ENCODE assay signal across 8 cellular contexts in genomic region chr17:63775420-63775819, GRCh38. TPM values are rescaled to one million over a fixed set of nuclear protein-coding genes. Genes with fewer than 3 reads are reported as not detected.
DNase-seq lines count a peak whose midpoint lies in the region; ATAC-seq and TF ChIP-seq lines count a peak whose summit lies in the region.

No MANE protein-coding gene starts in this region.

- TF ChIP-seq RAD21 in HCT116 (IDR thresholded peaks at IDR 0.05; ENCODE audit: low read depth): no peak

- peaks cover 94% of the 10 kb centered on the region for H3K79me2 ChIP-seq in HCT116 (ENCODE audit: insufficient read depth, low read length)

- no peaks in the 10 kb centered on the region for H3K9me2 ChIP-seq in HCT116 (ENCODE audit: insufficient read depth)

- peaks cover 24 to 47% of the 10 kb centered on the region in 2 experiments for H3K4me1 ChIP-seq in HCT116 (ENCODE audit: control insufficient read depth in 1 of 2, insufficient read depth in 2 of 2, low read length in 2 of 2)

- H3K4me3 ChIP-seq in HCT116 (replicated peaks in 1 of 2; ENCODE audit: low read depth in 1 of 2, low read length in 2 of 2) (peak overlapping the region; percentile 81 to 83), WERI-Rb-1 (ENCODE audit: low read depth, low read length) (peak overlapping the region; percentile 94), skin epidermis (peak overlapping the region; percentile 75 to 99 (median 94))

- H3K27ac ChIP-seq in HCT116 (ENCODE audit: low read depth, low read length) (no peak overlapping the region), WERI-Rb-1 (peak overlapping the region; percentile 98; the same call in 1 of the 2 replicates), skin epidermis (peak overlapping the region in 15 of 21 experiments; percentile 33 to 98 (median 95))

- H4K20me1 ChIP-seq in HCT116 (ENCODE audit: insufficient read depth): peaks cover 18% of the 10 kb centered on the region; the same call in 1 of the 2 replicates

- H3K9me3 ChIP-seq in HCT116 (ENCODE audit: control insufficient read depth in 1 of 2, insufficient read depth in 1 of 2, low read depth in 1 of 2, low read length in 2 of 2) (no peaks in the 10 kb centered on the region), WERI-Rb-1 (ENCODE audit: severe bottlenecking) (no peaks in the 10 kb centered on the region)

- intact Hi-C loops in HCT116 (cut with micrococcal nuclease): no loop called here

- H3K36me3 ChIP-seq in HCT116 (ENCODE audit: control insufficient read depth in 1 of 2, insufficient read depth in 2 of 2, low read length in 2 of 2): peaks cover 10 to 33% of the 10 kb centered on the region in 2 experiments; a peak in 3 of 4 replicates
- H3K36me3 ChIP-seq in WERI-Rb-1: peaks cover 71% of the 10 kb centered on the region

- RAD21 ChIA-PET in HCT116 (lab: Charles Lee; ENCODE audit: low non-redundant PET in 1 of 2, low total read pairs in 2 of 2, uncharacterized antibody in 2 of 2, unreplicated experiment in 2 of 2): no interaction called here

- H2AFZ ChIP-seq in HCT116 (ENCODE audit: low read depth, low read length, poor library complexity, severe bottlenecking): no peak overlapping the region

- TF ChIP-seq POLR2A in HCT116 (IDR thresholded peaks at IDR 0.05; ENCODE audit: borderline replicate concordance, extremely low read depth, insufficient read depth, insufficient read length): no peak

- POLR2A ChIA-PET in HCT116 (lab: Charles Lee): interaction anchor here (0.6 kb wide), 1 partner anchor 68 kb away, joined by 4 read pairs; no protein-coding TSS in a partner anchor

- TF ChIP-seq CTCF in HCT116 (IDR thresholded peaks at IDR 0.05 in 2 of 3, conservative IDR thresholded peaks at IDR 0.05 in 1 of 3; ENCODE audit: borderline replicate concordance in 1 of 3, insufficient read depth in 1 of 3, low read depth in 2 of 3, low read length in 2 of 3): no peak
- no peak for TF ChIP-seq CTCF in WERI-Rb-1 (IDR thresholded peaks at IDR 0.05; ENCODE audit: low read depth, low read length)

- H3K27me3 ChIP-seq in HCT116 (ENCODE audit: insufficient read depth, low read length): no peaks in the 10 kb centered on the region
- no peaks in the 10 kb centered on the region for H3K27me3 ChIP-seq in WERI-Rb-1 (ENCODE audit: insufficient read depth, low read depth, severe bottlenecking)

- ATAC-seq in HCT116 (no peak), HG03432 (IDR thresholded peaks at IDR 0.05; ENCODE audit: unreplicated experiment) (no peak), GM21723 (IDR thresholded peaks at IDR 0.05; ENCODE audit: unreplicated experiment) (no peak)

- H3K9ac ChIP-seq in HCT116 (ENCODE audit: low read length): peak overlapping the region; percentile 94

- peak overlapping the region; percentile 84 for H3K4me2 ChIP-seq in HCT116 (ENCODE audit: low read length)

- no TSS peak for BruUV-seq in HCT116 (replicated peaks; lab: Mats Ljungman, UMichigan)

- CTCF ChIA-PET in HCT116 (lab: Charles Lee): no interaction called here

- DNase-seq in HCT116 (ENCODE audit: low read depth, low spot score) (no peak), WERI-Rb-1 (no peak), glomerular visceral epithelial cell (ENCODE audit: extremely low spot score) (peak; percentile 2), GF-D8 (lab: John Stamatoyannopoulos, UW) (no peak), NCI-H524 (lab: John Stamatoyannopoulos, UW) (no peak)

TF ChIP-seq in HCT116, 20 proteins besides CTCF, POLR2A, EP300 and RAD21:
- TF ChIP-seq EZH2 (IDR thresholded peaks at IDR 0.05): no peak
- TF ChIP-seq JUND (IDR thresholded peaks at IDR 0.05): 0 out of 2 replicates have a peak, but pooled peaks have one; percentile 5

RNA-seq across cellular contexts. Expression of gene DDX42, which starts 1.4 kb away (rescaled TPM):
- 174 TPM for total RNA-seq in HCT116 (2021; ENCODE audit: unreplicated experiment)
- 87.7 and 103 TPM in 2 replicates for polyA plus RNA-seq in HCT116 (2012)

RNA-seq across cellular contexts. Expression of gene CCDC47, which starts 2.0 kb away (rescaled TPM):
- 117 TPM for total RNA-seq in HCT116 (2021; ENCODE audit: unreplicated experiment)
- 92.3 and 108 TPM in 2 replicates for polyA plus RNA-seq in HCT116 (2012)

RNA-seq across cellular contexts. Expression of gene STRADA, which starts 33.8 kb away (rescaled TPM):
- total RNA-seq in HCT116 (2021; ENCODE audit: unreplicated experiment): 38.0 TPM
- polyA plus RNA-seq in HCT116 (2012): 31.2 and 32.8 TPM in 2 replicates

RNA-seq across cellular contexts. Expression of gene PSMC5, which starts 51.8 kb away (rescaled TPM):
- 193 TPM for total RNA-seq in HCT116 (2021; ENCODE audit: unreplicated experiment)
- polyA plus RNA-seq in HCT116 (2012): 205 and 235 TPM in 2 replicates

RNA-seq across cellular contexts. Expression of gene FTSJ3, which starts 52.0 kb away (rescaled TPM):
- total RNA-seq in HCT116 (2021; ENCODE audit: unreplicated experiment): 70.9 TPM
- 35.8 and 40.6 TPM in 2 replicates for polyA plus RNA-seq in HCT116 (2012)
